Comparison of ENCODE assay signal across 8 cellular contexts in the genomic region with DNA sequence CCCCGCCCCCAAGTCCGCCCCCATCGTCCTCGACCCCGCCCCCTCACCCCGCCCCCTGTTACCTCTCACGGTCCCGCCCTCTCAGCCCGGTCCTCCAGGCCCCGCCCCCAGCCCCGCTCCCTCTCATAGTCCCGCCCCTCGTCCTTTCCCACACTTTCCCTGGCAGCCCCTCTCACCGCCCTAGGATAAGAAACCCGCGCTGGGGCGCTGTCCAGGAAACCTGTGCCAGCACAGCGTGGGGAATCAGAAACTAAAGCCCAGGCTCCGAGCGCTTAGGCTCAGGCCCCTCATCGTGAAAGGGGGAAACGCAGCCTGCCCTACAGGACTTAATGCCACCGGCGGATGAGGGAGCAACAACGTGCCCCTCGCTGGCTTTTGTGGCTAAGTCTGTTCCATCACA. TPM values are rescaled to one million over a fixed set of nuclear protein-coding genes. Genes with fewer than 3 reads are reported as not detected.
DNase-seq lines count a peak whose midpoint lies in the region; ATAC-seq, FAIRE-seq and TF ChIP-seq lines count a peak whose summit lies in the region.

No MANE protein-coding gene starts in this region.

- H3K4me3 ChIP-seq in GM23248 (no peak overlapping the region), H1 (ENCODE audit: extremely low read depth in 1 of 4, insufficient read depth in 2 of 4, low read depth in 3 of 4, low read length in 4 of 4) (peak overlapping the region in 3 of 4 experiments; percentile 4 to 50 (median 15); a peak in 5 of 8 replicates), muscle layer of duodenum (ENCODE audit: low read depth in 1 of 2, low read length in 2 of 2) (peak overlapping the region; percentile 37 to 57), tibial nerve (peak overlapping the region in 3 of 4 donors; percentile 9 to 39 (median 11)), PC-9 (no peak overlapping the region)

- 40 to 62% methylated on average over 14 to 26 of the region's 26 CpGs for WGBS in GM23248 (ENCODE audit: low coverage in 1 of 2, low lambda C conversion rate in 2 of 2, missing lambda C conversion rate in 2 of 2), 2 experiments
- WGBS in H1 (ENCODE audit: extremely low coverage in 1 of 2, insufficient coverage in 1 of 2, insufficient read length in 1 of 2, insufficient replicate concordance in 2 of 2, low coverage in 1 of 2, low lambda C conversion rate in 2 of 2, missing lambda C conversion rate in 1 of 2), 2 experiments, result 12% methylated on average over 9 of the region's 26 CpGs; no CpG with 5 or more reads in 1 of the 2 experiments
- WGBS in tibial nerve, 2 donors, result 17 to 28% methylated on average over 24 to 26 of the region's 26 CpGs

- no peak overlapping the region for H2BK20ac ChIP-seq in H1 (ENCODE audit: low read length)

- H3K36me3 ChIP-seq in GM23248 (ENCODE audit: low read depth), result no peaks in the 10 kb centered on the region
- H3K36me3 ChIP-seq in H1 (ENCODE audit: control insufficient read depth in 2 of 4, insufficient read depth in 4 of 4, low read length in 3 of 4), result no peaks in the 10 kb centered on the region
- H3K36me3 ChIP-seq in muscle layer of duodenum (ENCODE audit: control insufficient read depth in 1 of 2, insufficient read depth in 2 of 2, low read length in 2 of 2), result no peaks in the 10 kb centered on the region
- H3K36me3 ChIP-seq in tibial nerve, result no peaks in the 10 kb centered on the region
- H3K36me3 ChIP-seq in PC-9 (ENCODE audit: low read depth), result no peaks in the 10 kb centered on the region

- TF ChIP-seq RAD21 in H1 (IDR thresholded peaks at IDR 0.05 in 1 of 2, conservative IDR thresholded peaks at IDR 0.05 in 1 of 2; ENCODE audit: low read depth in 2 of 2, low read length in 2 of 2), result no peak

- no peak overlapping the region for H3K4ac ChIP-seq in H1 (replicated peaks; ENCODE audit: insufficient read length, low read depth, low read length)

- no peak for FAIRE-seq in H1 (lab: Jason Lieb, UNC)

- H3K9ac ChIP-seq in GM23248 (no peak overlapping the region), H1 (replicated peaks in 1 of 4; ENCODE audit: extremely low read depth in 1 of 4, low read depth in 3 of 4, low read length in 3 of 4) (no peak overlapping the region)

- peak; percentile 24 for DNase-seq in GM23248
- DNase-seq in T1000 (lab: John Stamatoyannopoulos, UW), result peak; percentile 25
- peak; percentile 41 to 91 for DNase-seq in H1 (ENCODE audit: low read depth in 1 of 2, low spot score in 2 of 2)
- peak in 1 of 2 donors; percentile 19 for DNase-seq in tibial nerve (ENCODE audit: low spot score in 2 of 2)
- no peak for DNase-seq in NCI-H2196 (lab: John Stamatoyannopoulos, UW; ENCODE audit: unreplicated experiment)
- DNase-seq in PC-9, result no peak

- no TSS peak for BruUV-seq in PC-9 (replicated peaks; lab: Mats Ljungman, UMichigan)

- H3K27me3 ChIP-seq in GM23248 (replicated peaks; ENCODE audit: insufficient read depth) (peaks cover 8% of the 10 kb centered on the region), H1 (replicated peaks in 1 of 4; ENCODE audit: control insufficient read depth in 3 of 4, extremely low read depth in 1 of 4, insufficient read depth in 3 of 4, low read length in 3 of 4) (peaks cover 0 to 2% (median 1%) of the 10 kb centered on the region in 4 experiments; a peak in 3 of 7 replicates), muscle layer of duodenum (ENCODE audit: low read depth, low read length) (no peaks in the 10 kb centered on the region), tibial nerve (no peaks in the 10 kb centered on the region), PC-9 (ENCODE audit: insufficient read depth, low read depth) (peaks cover 66% of the 10 kb centered on the region)

- TF ChIP-seq CTCF in H1 (IDR thresholded peaks at IDR 0.05; ENCODE audit: control extremely low read depth in 1 of 3, insufficient read depth in 1 of 3, low read depth in 1 of 3, low read length in 3 of 3) (no peak), tibial nerve (IDR thresholded peaks at IDR 0.05) (no peak), PC-9 (conservative IDR thresholded peaks at IDR 0.05) (no peak)

- CTCF ChIA-PET in H1 (lab: Charles Lee; ENCODE audit: partially characterized antibody), result no interaction called here
- CTCF ChIA-PET in PC-9 (lab: Charles Lee), result no interaction called here

- no peak overlapping the region for H3K4me2 ChIP-seq in GM23248 (ENCODE audit: unreplicated experiment)
- H3K4me2 ChIP-seq in H1 (ENCODE audit: insufficient read depth in 1 of 2, low read depth in 2 of 2, low read length in 2 of 2), result peak overlapping the region; percentile 71 to 73
- no peak overlapping the region for H3K4me2 ChIP-seq in PC-9

- H4K91ac ChIP-seq in H1 (replicated peaks; ENCODE audit: insufficient read length, low read length), result peak overlapping the region; percentile 66

- H2BK15ac ChIP-seq in H1 (ENCODE audit: low read length), result peak overlapping the region; percentile 36; the same call in 1 of the 2 replicates

- no peak overlapping the region for H3K23ac ChIP-seq in H1 (ENCODE audit: insufficient read length)

- H3K79me1 ChIP-seq in H1 (ENCODE audit: low read depth, low read length), result no peaks in the 10 kb centered on the region

- peaks cover 3% of the 10 kb centered on the region for H3K23me2 ChIP-seq in H1 (ENCODE audit: low read depth, low read length)

- TF ChIP-seq EP300 in H1 (IDR thresholded peaks at IDR 0.05; ENCODE audit: borderline replicate concordance in 1 of 2, low read depth in 2 of 2, low read length in 2 of 2), result no peak
- TF ChIP-seq EP300 in tibial nerve (IDR thresholded peaks at IDR 0.05), result no peak

- H3K4me1 ChIP-seq in GM23248 (ENCODE audit: insufficient read depth) (no peaks in the 10 kb centered on the region), H1 (replicated peaks in 1 of 4; ENCODE audit: control insufficient read depth in 3 of 4, insufficient read depth in 4 of 4, low read length in 3 of 4) (peaks cover 7 to 39% (median 22%) of the 10 kb centered on the region in 4 experiments), muscle layer of duodenum (ENCODE audit: control insufficient read depth in 1 of 2, insufficient read depth in 2 of 2, low read length in 2 of 2) (no peaks in the 10 kb centered on the region), tibial nerve (peaks cover 0 to 15% (median 0%) of the 10 kb centered on the region in 4 donors), PC-9 (replicated peaks; ENCODE audit: insufficient read depth) (no peaks in the 10 kb centered on the region)

- H2AFZ ChIP-seq in GM23248, result no peak overlapping the region
- H2AFZ ChIP-seq in H1 (ENCODE audit: low read length), result peak overlapping the region; percentile 87
- no peak overlapping the region for H2AFZ ChIP-seq in PC-9

- no peaks in the 10 kb centered on the region for H3K79me2 ChIP-seq in GM23248 (ENCODE audit: insufficient read depth)
- H3K79me2 ChIP-seq in H1 (ENCODE audit: control insufficient read depth in 1 of 2, insufficient read depth in 2 of 2, low read length in 2 of 2), result no peaks in the 10 kb centered on the region
- no peaks in the 10 kb centered on the region for H3K79me2 ChIP-seq in PC-9 (ENCODE audit: low read depth)

- no peak for ATAC-seq in GM21381 (IDR thresholded peaks at IDR 0.05; ENCODE audit: unreplicated experiment)

- in situ Hi-C loops in GM23248 (cut with MboI), result no loop called here

- TF ChIP-seq POLR2A in H1 (IDR thresholded peaks at IDR 0.05; ENCODE audit: control extremely low read depth in 1 of 2, low read depth in 2 of 2, low read length in 2 of 2) (no peak), tibial nerve (IDR thresholded peaks at IDR 0.05) (no peak)

- H2BK120ac ChIP-seq in H1 (replicated peaks; ENCODE audit: low read depth, low read length), result peak overlapping the region; percentile 34

- no peak overlapping the region; the same call in 1 of the 2 replicates for H2BK5ac ChIP-seq in H1 (ENCODE audit: low read depth, low read length)

- POLR2A ChIA-PET in H1 (lab: Charles Lee; ENCODE audit: partially characterized antibody) (no interaction called here), PC-9 (lab: Charles Lee; ENCODE audit: unreplicated experiment) (no interaction called here)

- peak overlapping the region; percentile 87 for H4K5ac ChIP-seq in H1 (ENCODE audit: insufficient read length, low read depth, low read length)

- no peak overlapping the region for H3K27ac ChIP-seq in GM23248
- H3K27ac ChIP-seq in H1 (ENCODE audit: low read depth, low read length), result no peak overlapping the region
- no peak overlapping the region for H3K27ac ChIP-seq in muscle layer of duodenum (ENCODE audit: low read length)
- H3K27ac ChIP-seq in tibial nerve, result no peak overlapping the region
- H3K27ac ChIP-seq in PC-9, result no peak overlapping the region

- no peak overlapping the region for H3K14ac ChIP-seq in H1 (ENCODE audit: insufficient read length)

- no peaks in the 10 kb centered on the region for H3K9me3 ChIP-seq in GM23248 (ENCODE audit: low read depth)
- H3K9me3 ChIP-seq in H1 (ENCODE audit: insufficient read depth in 2 of 2, low read depth in 1 of 2, low read length in 1 of 2), result no peaks in the 10 kb centered on the region
- H3K9me3 ChIP-seq in muscle layer of duodenum (ENCODE audit: control insufficient read depth in 1 of 2, low read length in 2 of 2), result no peaks in the 10 kb centered on the region
- H3K9me3 ChIP-seq in tibial nerve, result peaks cover 0 to under 1% (median 0%) of the 10 kb centered on the region in 4 donors
- no peaks in the 10 kb centered on the region for H3K9me3 ChIP-seq in PC-9 (ENCODE audit: insufficient read depth, low read depth)

- H4K8ac ChIP-seq in H1 (ENCODE audit: extremely low read depth, insufficient read depth, low read length), result peak overlapping the region; percentile 79; the same call in 1 of the 2 replicates

- H4K20me1 ChIP-seq in GM23248 (ENCODE audit: insufficient read depth) (no peaks in the 10 kb centered on the region), H1 (replicated peaks in 1 of 2; ENCODE audit: control insufficient read depth in 1 of 2, insufficient read depth in 2 of 2, low read length in 2 of 2) (peaks cover 0 to 2% of the 10 kb centered on the region in 2 experiments), PC-9 (ENCODE audit: insufficient read depth) (no peaks in the 10 kb centered on the region)

- peak overlapping the region; percentile 60; the same call in 1 of the 2 replicates for H2BK12ac ChIP-seq in H1 (ENCODE audit: low read depth, low read length)

- no peak overlapping the region for H2AK5ac ChIP-seq in H1 (ENCODE audit: low read depth, low read length)

- H3K56ac ChIP-seq in H1 (replicated peaks; ENCODE audit: insufficient read length, low read depth, low read length), result no peak overlapping the region

- no peaks in the 10 kb centered on the region for H3K9me2 ChIP-seq in GM23248 (ENCODE audit: insufficient read depth)
- H3K9me2 ChIP-seq in PC-9 (ENCODE audit: insufficient read depth), result no peaks in the 10 kb centered on the region

- H3F3A ChIP-seq in GM23248 (ENCODE audit: insufficient read depth) (no peaks in the 10 kb centered on the region), PC-9 (ENCODE audit: insufficient read depth, low read depth) (no peaks in the 10 kb centered on the region)

- intact Hi-C loops in PC-9 (cut with micrococcal nuclease; ENCODE audit: unreplicated experiment), result no loop called here

- H3K18ac ChIP-seq in H1 (ENCODE audit: extremely low read depth, low read length), result peak overlapping the region; percentile 51

RNA-seq across cellular contexts. Expression of a gene that starts 20.9 kb away (rescaled TPM):
- total RNA-seq in GM23248 (2014; rRNA removed; shearing (Covaris generic)), result not detected in 2 replicates
- polyA plus RNA-seq in GM23248 (2016; fragmentation: Nextera tagmentation; extraction: Ambion mirVana) (not detected in 2 replicates), H1 (2011; rRNA removed) (0.05 and 0.16 TPM in 2 replicates)
- total RNA-seq in H1 (2021; fragmentation: NEBNext Ultra II Directional; extraction: Animal tissue kit (Norgen Biotek cat#: 25700)), result not detected in 2 replicates
- polyA plus RNA-seq in H1 (2011; cell fraction: cytosol; rRNA removed), result 0.08 TPM
- polyA plus RNA-seq in H1 (2011; cell fraction: nucleus; rRNA removed), result 0.21 TPM
- 0.07 to 0.17 TPM in 2 of 4 replicates, not detected in the others for polyA plus RNA-seq in H1 (2012, experiment 1 of 2)
- not detected for polyA plus RNA-seq in H1 (2012, experiment 2 of 2)
- 0.24 TPM for polyA plus RNA-seq in H1 (2013, experiment 1 of 2)
- 0.33 TPM for polyA plus RNA-seq in H1 (2013, experiment 2 of 2)
- polyA minus RNA-seq in H1 (2011; rRNA and poly(A)+ RNA removed), result 0.12 and 0.25 TPM in 2 replicates
- polyA minus RNA-seq in H1 (2011; cell fraction: cytosol; rRNA and poly(A)+ RNA removed), result not detected
- not detected for polyA minus RNA-seq in H1 (2011; cell fraction: nucleus; rRNA and poly(A)+ RNA removed)
- total RNA-seq in tibial nerve (not detected), PC-9 (2021) (not detected in 2 replicates)

Comparison
In these comparisons a context has a peak if more than half of its experiments do, and no peak if none do; other contexts are left out.
1. DNase-seq: peak in GM23248 (single experiment), T1000 (single experiment) and H1 (2 of 2); none in NCI-H2196 (single experiment) and PC-9 (0 of 2).
2. H3K4me2 ChIP-seq: peak in H1 (2 of 2); none in GM23248 (single experiment) and PC-9 (single experiment).
3. H3K4me3 ChIP-seq: peak in H1 (3 of 4), muscle layer of duodenum (2 of 2) and tibial nerve (3 of 4); none in GM23248 (single experiment) and PC-9 (single experiment).